Comparison of ENCODE assay signal across 25 cellular contexts in the genomic region with DNA sequence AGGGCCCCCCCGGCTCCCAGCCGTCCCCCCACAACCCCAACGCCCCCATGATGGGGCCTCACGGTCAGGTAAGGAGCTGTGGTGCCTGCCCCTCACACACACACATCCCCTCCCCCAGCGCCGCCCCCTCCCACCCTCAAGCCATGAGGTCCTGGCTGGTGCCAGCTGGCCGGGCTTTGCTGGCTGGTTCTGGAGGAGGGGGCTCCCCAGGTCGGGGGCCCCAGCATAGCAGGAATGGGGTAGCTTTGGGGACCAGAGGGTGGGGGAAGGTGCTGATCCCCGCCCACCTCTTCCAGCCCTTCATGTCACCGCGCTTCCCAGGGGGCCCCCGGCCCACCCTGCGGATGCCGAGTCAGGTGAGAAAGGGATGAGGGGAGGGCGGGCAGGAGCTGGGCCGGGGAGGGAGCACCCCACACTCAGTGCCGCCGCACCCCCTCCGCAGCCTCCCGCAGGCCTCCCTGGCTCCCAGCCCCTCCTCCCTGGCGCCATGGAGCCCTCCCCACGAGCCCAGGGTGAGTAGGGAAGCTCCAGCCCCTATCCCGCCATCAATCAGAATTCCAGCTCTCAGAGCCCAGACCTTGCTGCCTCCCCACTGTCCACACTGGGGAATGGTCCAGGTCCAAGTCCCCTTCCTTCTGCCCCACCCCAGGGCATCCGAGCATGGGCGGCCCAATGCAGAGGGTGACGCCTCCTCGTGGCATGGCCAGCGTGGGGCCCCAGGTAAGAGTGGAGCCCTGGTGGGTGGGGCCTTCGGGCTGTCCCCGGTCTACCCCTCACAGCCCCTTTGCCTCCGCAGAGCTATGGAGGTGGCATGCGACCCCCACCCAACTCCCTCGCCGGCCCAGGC. TPM values are rescaled to one million over a fixed set of nuclear protein-coding genes. Genes with fewer than 3 reads are reported as not detected.
DNase-seq lines count a peak whose midpoint lies in the region; ATAC-seq, FAIRE-seq and TF ChIP-seq lines count a peak whose summit lies in the region.
"Had no signal": no experiment of that assay in that cellular context is flagged by ENCODE, and none has a peak within 500 bp of the region (broad histone marks: within the 10 kb centered on the region; RNA-seq: fewer than 3 reads in every experiment).

No MANE protein-coding gene starts in this region.

- no peaks in the 10 kb centered on the region for H3K9me3 Mint-ChIP-seq in neural progenitor cell
- H3K9me3 Mint-ChIP-seq: activated T-helper 2 cell treated with anti-CD3 and anti-CD28 coated beads, Interferon-gamma antibody, Interleukin-2, Interleukin-4, amounts not matched to agents 10 μg/mL and 5 μg/mL and 100 μg/mL, durations not matched to agents 14 hours and 24 hours and 36 hours; immature natural killer cell had no signal

- no peak overlapping the region for H3K9ac ChIP-seq in HCT116 (ENCODE audit: low read length)
- peak overlapping the region in 1 of 2 experiments; percentile 92; a peak in 2 of 4 replicates for H3K9ac ChIP-seq in K562 (ENCODE audit: insufficient read depth in 1 of 2, low read depth in 2 of 2, low read length in 2 of 2)
- H3K9ac ChIP-seq in neural progenitor cell, result no peak overlapping the region

- TF ChIP-seq POLR2A in HCT116 (IDR thresholded peaks at IDR 0.05; ENCODE audit: borderline replicate concordance, extremely low read depth, insufficient read depth, insufficient read length) (no peak), K562 (conservative IDR thresholded peaks at IDR 0.05) (peak; percentile 57; the same call in 1 of the 2 replicates)

- no peak for TF ChIP-seq RAD21 in HCT116 (IDR thresholded peaks at IDR 0.05; ENCODE audit: low read depth)
- no peak for TF ChIP-seq RAD21 in K562 (CRISPR knock-in tag; conservative IDR thresholded peaks at IDR 0.05 in 1 of 2, IDR thresholded peaks at IDR 0.05 in 1 of 2)

- no peaks in the 10 kb centered on the region for H3K9me1 ChIP-seq in K562 (ENCODE audit: control insufficient read depth, insufficient read depth, low read length)

- H4K20me1 ChIP-seq in HCT116 (ENCODE audit: insufficient read depth), result no peaks in the 10 kb centered on the region
- H4K20me1 ChIP-seq in K562 (replicated peaks; ENCODE audit: control insufficient read depth, insufficient read depth, low read length), result peaks cover 12% of the 10 kb centered on the region; the same call in 1 of the 2 replicates
- peaks cover 34% of the 10 kb centered on the region for H4K20me1 ChIP-seq in neural progenitor cell (ENCODE audit: low read depth)

- 79% methylated on average over 19 of the region's 34 CpGs for WGBS in K562 (ENCODE audit: insufficient coverage, low coverage, missing lambda C conversion rate)

- no peak for ATAC-seq in HCT116
- no peak for ATAC-seq in K562
- ATAC-seq in HG02970 (IDR thresholded peaks at IDR 0.05; ENCODE audit: low FRiP score, unreplicated experiment), result no peak
- ATAC-seq: lower lobe of right lung had no signal

- H3K27me3 Mint-ChIP-seq in neural progenitor cell (ENCODE audit: insufficient read depth, low read depth), result peaks cover 12% of the 10 kb centered on the region

- H3K4me1 Mint-ChIP-seq in neural progenitor cell, result peaks cover 34% of the 10 kb centered on the region

- H2AFZ ChIP-seq in HCT116 (ENCODE audit: low read depth, low read length, poor library complexity, severe bottlenecking) (no peak overlapping the region), K562 (ENCODE audit: low read depth, low read length) (no peak overlapping the region), neural progenitor cell (replicated peaks) (no peak overlapping the region)

- no peak overlapping the region for H3K27ac Mint-ChIP-seq in neural progenitor cell
- H3K27ac Mint-ChIP-seq: activated T-helper 2 cell treated with anti-CD3 and anti-CD28 coated beads, Interferon-gamma antibody, Interleukin-2, Interleukin-4, amounts not matched to agents 10 μg/mL and 5 μg/mL and 100 μg/mL, durations not matched to agents 14 hours and 24 hours and 36 hours; immature natural killer cell had no signal

- H3K36me3 ChIP-seq in A673 (ENCODE audit: insufficient read depth, low read length, poor library complexity, severe bottlenecking) (peaks cover 38% of the 10 kb centered on the region), HCT116 (ENCODE audit: control insufficient read depth in 1 of 2, insufficient read depth in 2 of 2, low read length in 2 of 2) (peaks cover 5 to 8% of the 10 kb centered on the region in 2 experiments; a peak in 3 of 4 replicates), K562 (ENCODE audit: control insufficient read depth, insufficient read depth, low read length) (peaks cover 84% of the 10 kb centered on the region), neural progenitor cell (no peaks in the 10 kb centered on the region)
- H3K36me3 ChIP-seq: SJSA1 had no signal

- peak overlapping the region; percentile 85 for H3K27ac ChIP-seq in A673 (ENCODE audit: low read depth, low read length, poor library complexity, severe bottlenecking)
- H3K27ac ChIP-seq in HCT116 (ENCODE audit: low read depth, low read length), result peak overlapping the region; percentile 29; the same call in 1 of the 2 replicates
- H3K27ac ChIP-seq in K562 (ENCODE audit: extremely low read depth, low read depth, low read length), result peak overlapping the region; percentile 67; the same call in 1 of the 3 replicates
- no peak overlapping the region for H3K27ac ChIP-seq in neural progenitor cell
- H3K27ac ChIP-seq: lower lobe of right lung, SJSA1 had no signal

- POLR2A ChIA-PET in A673 (lab: Charles Lee; ENCODE audit: low non-redundant PET), result no interaction called here
- POLR2A ChIA-PET in HCT116 (lab: Charles Lee), result interaction anchor here (0.6 kb wide), 1 partner anchor 14 kb away, joined by 7 read pairs; no protein-coding TSS in a partner anchor
- POLR2A ChIA-PET in K562 (lab: Yijun Ruan, JAX), result interaction anchor here (0.6 to 1.5 kb wide), 5 partner anchors 9 to 143 kb away, joined by 3 to 6 read pairs (median 3); a partner anchor contains a TSS

- in situ Hi-C loops in K562 (cut with MboI), result no loop called here

- H3K4me1 ChIP-seq in A673 (ENCODE audit: insufficient read depth, low read length, poor library complexity, severe bottlenecking) (peaks cover 84% of the 10 kb centered on the region), HCT116 (ENCODE audit: control insufficient read depth in 1 of 2, insufficient read depth in 2 of 2, low read length in 2 of 2) (peaks cover 0 to 14% of the 10 kb centered on the region in 2 experiments; a peak in 2 of 4 replicates), K562 (replicated peaks in 1 of 2; ENCODE audit: control insufficient read depth in 2 of 2, insufficient read depth in 2 of 2, low read length in 2 of 2) (peaks cover 36 to 99% of the 10 kb centered on the region in 2 experiments), neural progenitor cell (peaks cover 46% of the 10 kb centered on the region)

- TF ChIP-seq EP300 in K562 (IDR thresholded peaks at IDR 0.05; ENCODE audit: low read length), result no peak

- H3K4me3 ChIP-seq in A673 (ENCODE audit: low read depth, low read length, poor library complexity, severe bottlenecking) (no peak overlapping the region), HCT116 (replicated peaks in 1 of 2; ENCODE audit: low read depth in 1 of 2, low read length in 2 of 2) (no peak overlapping the region), K562 (no peak overlapping the region), neural progenitor cell (no peak overlapping the region)
- H3K4me3 ChIP-seq: lower lobe of right lung, SJSA1, stomach had no signal

- H3K79me2 ChIP-seq in HCT116 (ENCODE audit: insufficient read depth, low read length) (peaks cover 13% of the 10 kb centered on the region; the same call in 1 of the 2 replicates), K562 (ENCODE audit: control insufficient read depth, insufficient read depth, low read length) (peaks cover 62% of the 10 kb centered on the region), neural progenitor cell (ENCODE audit: low read depth) (peaks cover 6% of the 10 kb centered on the region)

- FAIRE-seq in K562 (lab: Jason Lieb, UNC), result no peak
- FAIRE-seq: GM19239, H54 had no signal

- RAD21 ChIA-PET in HCT116 (lab: Charles Lee; ENCODE audit: low non-redundant PET in 1 of 2, low total read pairs in 2 of 2, uncharacterized antibody in 2 of 2, unreplicated experiment in 2 of 2), result interaction anchor here in 1 of 2 experiments (0.6 kb wide), 1 partner anchor 15 kb away, joined by 3 read pairs; no protein-coding TSS in a partner anchor

- CTCF ChIA-PET in A673 (lab: Charles Lee), result interaction anchor here (0.6 kb wide), 1 partner anchor 15 kb away, joined by 3 read pairs; no protein-coding TSS in a partner anchor
- CTCF ChIA-PET in HCT116 (lab: Charles Lee), result no interaction called here
- CTCF ChIA-PET in K562 (lab: Yijun Ruan, JAX; ENCODE audit: low intra/inter-chr PET ratio), result no interaction called here

- peaks cover 3% of the 10 kb centered on the region for H3K36me3 Mint-ChIP-seq in neural progenitor cell
- H3K36me3 Mint-ChIP-seq: immature natural killer cell had no signal

- DNase-seq in A673 (ENCODE audit: low spot score) (no peak), HCT116 (ENCODE audit: low read depth, low spot score) (no peak), K562 (ENCODE audit: extremely low read depth in 1 of 4, low spot score in 3 of 4) (no peak), neural progenitor cell (ENCODE audit: low spot score) (no peak), germinal center (ENCODE audit: low spot score) (no peak), T1000 (lab: John Stamatoyannopoulos, UW) (no peak)
- no peak for DNase-seq in stimulated activated naive CD4-positive, alpha-beta T cell treated with Interleukin-2 at 50 U/mL for 16 hours (lab: John Stamatoyannopoulos, UW)
- DNase-seq: activated CD4-positive, CD25-positive, alpha-beta regulatory T cell treated with anti-CD3 and anti-CD28 coated beads, Interleukin-2, amount 50 U/mL, for 72 hours; amygdala; EL; head of caudate nucleus; immature natural killer cell; lower lobe of right lung; NCI-H1092 treated with DMSO at 0.1 percent for 48 hours; NCI-H2081 treated with DMSO at 0.1 percent for 48 hours; NCI-H526; OCI-M1; stimulated activated CD4-positive, alpha-beta T cell treated with anti-CD3 and anti-CD28 coated beads, Interleukin-1b, Interleukin-23, amount 100 ng/mL, for 48 hours; stomach had no signal

- H3K9me3 ChIP-seq in A673 (ENCODE audit: low read depth, low read length, poor library complexity, severe bottlenecking) (no peaks in the 10 kb centered on the region), HCT116 (ENCODE audit: control insufficient read depth in 1 of 2, insufficient read depth in 1 of 2, low read depth in 1 of 2, low read length in 2 of 2) (no peaks in the 10 kb centered on the region), K562 (replicated peaks; ENCODE audit: control insufficient read depth, insufficient read depth, low read depth, low read length) (no peaks in the 10 kb centered on the region), neural progenitor cell (ENCODE audit: low read depth) (no peaks in the 10 kb centered on the region)
- H3K9me3 ChIP-seq: lower lobe of right lung, stomach had no signal

- no peaks in the 10 kb centered on the region for H3K9me2 ChIP-seq in HCT116 (ENCODE audit: insufficient read depth)

- H3K4me2 ChIP-seq in HCT116 (ENCODE audit: low read length) (no peak overlapping the region), K562 (ENCODE audit: insufficient read depth, low read length) (0 out of 2 replicates have a peak overlapping the region, but pooled peaks have one; percentile 46), neural progenitor cell (peak overlapping the region; percentile 10)

- TF ChIP-seq CTCF in A673 (conservative IDR thresholded peaks at IDR 0.05; ENCODE audit: low read depth, low read length), result no peak
- no peak for TF ChIP-seq CTCF in HCT116 (IDR thresholded peaks at IDR 0.05 in 2 of 3, conservative IDR thresholded peaks at IDR 0.05 in 1 of 3; ENCODE audit: borderline replicate concordance in 1 of 3, insufficient read depth in 1 of 3, low read depth in 2 of 3, low read length in 2 of 3)
- no peak for TF ChIP-seq CTCF in K562 (IDR thresholded peaks at IDR 0.05 in 2 of 3, conservative IDR thresholded peaks at IDR 0.05 in 1 of 3; ENCODE audit: insufficient read depth in 2 of 3, low read depth in 1 of 3, low read length in 3 of 3)
- TF ChIP-seq CTCF in neural progenitor cell (IDR thresholded peaks at IDR 0.05), result no peak

- peaks cover 66% of the 10 kb centered on the region for H3F3A ChIP-seq in neural progenitor cell (ENCODE audit: low read depth)

- intact Hi-C loops in A673 (cut with micrococcal nuclease; ENCODE audit: unreplicated experiment), result no loop called here
- intact Hi-C loops in HCT116 (cut with micrococcal nuclease), result no loop called here
- intact Hi-C loops in K562 (cut with micrococcal nuclease), result no loop called here

- H3K27me3 ChIP-seq in A673 (replicated peaks; ENCODE audit: insufficient read depth, low read depth, low read length, poor library complexity) (no peaks in the 10 kb centered on the region), HCT116 (ENCODE audit: insufficient read depth, low read length) (no peaks in the 10 kb centered on the region), K562 (ENCODE audit: control insufficient read depth in 2 of 2, insufficient read depth in 2 of 2, low read length in 2 of 2) (no peaks in the 10 kb centered on the region), neural progenitor cell (no peaks in the 10 kb centered on the region)
- H3K27me3 ChIP-seq: SJSA1 had no signal

- peak overlapping the region; percentile 63 for H3K4me3 Mint-ChIP-seq in neural progenitor cell

- BruUV-seq in A673 (replicated peaks; lab: Mats Ljungman, UMichigan), result no TSS peak
- no TSS peak for BruUV-seq in HCT116 (replicated peaks; lab: Mats Ljungman, UMichigan)
- no TSS peak for BruUV-seq in K562 (replicated peaks; lab: Mats Ljungman, UMichigan)

RNA-seq across cellular contexts. Expression of a gene that starts 6.4 kb away (rescaled TPM):
- total RNA-seq in A673 (2021), result 153 and 223 TPM in 2 replicates
- 365 TPM for total RNA-seq in HCT116 (2021; ENCODE audit: unreplicated experiment)
- 282 and 302 TPM in 2 replicates for polyA plus RNA-seq in HCT116 (2012)
- 155 and 651 TPM in 2 replicates for total RNA-seq in K562 (2011; cell fraction: chromatin; rRNA removed; ENCODE audit: low replicate concordance)
- total RNA-seq in K562 (2011; cell fraction: nucleolus; rRNA removed), result 616 and 678 TPM in 2 replicates
- 226 and 284 TPM in 2 replicates for total RNA-seq in K562 (2011; cell fraction: nucleoplasm; rRNA removed)
- 180 and 202 TPM in 2 replicates for total RNA-seq in K562 (2014; rRNA removed)
- 14.6 and 32.0 TPM in 2 replicates for total RNA-seq in K562 (2014; rRNA removed; fragmentation: Illumina TruSeq; extraction: Trizol)
- 93.2 and 96.8 TPM in 2 replicates for total RNA-seq in K562 (2015; rRNA removed; fragmentation: Illumina TruSeq; extraction: Trizol)
- 435 and 460 TPM in 2 replicates for total RNA-seq in K562 (2021)
- 99.3 and 191 TPM in 2 replicates for polyA plus RNA-seq in K562 (2011; rRNA removed)
- 148 and 356 TPM in 2 replicates for polyA plus RNA-seq in K562 (2011; cell fraction: cytosol; rRNA removed)
- polyA plus RNA-seq in K562 (2011; cell fraction: nucleus; rRNA removed), result 1,012 and 1,382 TPM in 2 replicates
- 319 and 453 TPM in 2 replicates for polyA plus RNA-seq in K562 (2012)
- polyA plus RNA-seq in K562 (2014; fragmentation: Illumina TruSeq; extraction: Trizol), result 73.2 and 198 TPM in 2 replicates
- polyA plus RNA-seq in K562 (2014; fragmentation: Nextera tagmentation; extraction: Ambion mirVana), result 10 to 100 TPM; 21.8 to 57.6 TPM
- 376 and 380 TPM in 2 replicates for polyA plus RNA-seq in K562 (2014; rRNA removed)
- polyA minus RNA-seq in K562 (2011; rRNA and poly(A)+ RNA removed), result 36.7 and 52.6 TPM in 2 replicates
- 173 and 245 TPM in 2 replicates for polyA minus RNA-seq in K562 (2011; cell fraction: cytosol; rRNA and poly(A)+ RNA removed)
- polyA minus RNA-seq in K562 (2011; cell fraction: nucleus; rRNA and poly(A)+ RNA removed), result 114 and 124 TPM in 2 replicates
- total RNA-seq in neural progenitor cell (ENCODE audit: low replicate concordance), result 81.7 and 203 TPM in 2 replicates

RNA-seq across cellular contexts. Expression of a gene that starts 12.4 kb away (rescaled TPM):
- 242 and 248 TPM in 2 replicates for total RNA-seq in A673 (2021)
- total RNA-seq in HCT116 (2021; ENCODE audit: unreplicated experiment), result 164 TPM
- 55.6 and 64.2 TPM in 2 replicates for polyA plus RNA-seq in HCT116 (2012)
- 28.5 and 141 TPM in 2 replicates for total RNA-seq in K562 (2011; cell fraction: chromatin; rRNA removed; ENCODE audit: low replicate concordance)
- 209 and 228 TPM in 2 replicates for total RNA-seq in K562 (2011; cell fraction: nucleolus; rRNA removed)
- 68.6 and 76.2 TPM in 2 replicates for total RNA-seq in K562 (2011; cell fraction: nucleoplasm; rRNA removed)
- total RNA-seq in K562 (2014; rRNA removed), result 125 and 188 TPM in 2 replicates
- 21.2 and 21.4 TPM in 2 replicates for total RNA-seq in K562 (2014; rRNA removed; fragmentation: Illumina TruSeq; extraction: Trizol)
- total RNA-seq in K562 (2015; rRNA removed; fragmentation: Illumina TruSeq; extraction: Trizol), result 72.3 and 76.3 TPM in 2 replicates
- total RNA-seq in K562 (2021), result 189 TPM in 2 replicates
- polyA plus RNA-seq in K562 (2011; rRNA removed), result 20.1 and 25.9 TPM in 2 replicates
- 25.4 and 118 TPM in 2 replicates for polyA plus RNA-seq in K562 (2011; cell fraction: cytosol; rRNA removed)
- polyA plus RNA-seq in K562 (2011; cell fraction: nucleus; rRNA removed), result 134 and 296 TPM in 2 replicates
- 81.3 and 110 TPM in 2 replicates for polyA plus RNA-seq in K562 (2012)
- 39.0 and 114 TPM in 2 replicates for polyA plus RNA-seq in K562 (2014; fragmentation: Illumina TruSeq; extraction: Trizol)
- 1 to 10 TPM; 1.1 to 1.9 TPM for polyA plus RNA-seq in K562 (2014; fragmentation: Nextera tagmentation; extraction: Ambion mirVana)
- polyA plus RNA-seq in K562 (2014; rRNA removed), result 119 and 133 TPM in 2 replicates
- 3.6 and 7.0 TPM in 2 replicates for polyA minus RNA-seq in K562 (2011; rRNA and poly(A)+ RNA removed)
- polyA minus RNA-seq in K562 (2011; cell fraction: cytosol; rRNA and poly(A)+ RNA removed), result 37.3 and 43.8 TPM in 2 replicates
- polyA minus RNA-seq in K562 (2011; cell fraction: nucleus; rRNA and poly(A)+ RNA removed), result 85.0 and 105 TPM in 2 replicates
- 21.1 and 50.5 TPM in 2 replicates for total RNA-seq in neural progenitor cell (ENCODE audit: low replicate concordance)

RNA-seq across cellular contexts. Expression of a gene that starts 34.2 kb away (rescaled TPM):
- not detected in 2 replicates for total RNA-seq in A673 (2021)
- 0.12 TPM for total RNA-seq in HCT116 (2021; ENCODE audit: unreplicated experiment)
- not detected in 2 replicates for polyA plus RNA-seq in HCT116 (2012)
- total RNA-seq in K562 (2011; cell fraction: chromatin; rRNA removed; ENCODE audit: low replicate concordance), result 0.25 TPM in 1 of 2 replicates, not detected in the other
- 0.39 and 0.50 TPM in 2 replicates for total RNA-seq in K562 (2011; cell fraction: nucleolus; rRNA removed)
- 0.22 TPM in 1 of 2 replicates, not detected in the other for total RNA-seq in K562 (2011; cell fraction: nucleoplasm; rRNA removed)
- 0.18 and 0.29 TPM in 2 replicates for total RNA-seq in K562 (2014; rRNA removed)
- 0.07 TPM in 1 of 2 replicates, not detected in the other for total RNA-seq in K562 (2014; rRNA removed; fragmentation: Illumina TruSeq; extraction: Trizol)
- 0.30 and 0.36 TPM in 2 replicates for total RNA-seq in K562 (2015; rRNA removed; fragmentation: Illumina TruSeq; extraction: Trizol)
- total RNA-seq in K562 (2021), result 0.09 and 0.22 TPM in 2 replicates
- polyA plus RNA-seq in K562 (2011; rRNA removed), result 0.10 and 0.42 TPM in 2 replicates
- polyA plus RNA-seq in K562 (2011; cell fraction: cytosol; rRNA removed), result 0.31 and 0.41 TPM in 2 replicates
- polyA plus RNA-seq in K562 (2011; cell fraction: nucleus; rRNA removed), result 0.20 and 0.53 TPM in 2 replicates
- 0.33 and 1.1 TPM in 2 replicates for polyA plus RNA-seq in K562 (2012)
- polyA plus RNA-seq in K562 (2014; fragmentation: Illumina TruSeq; extraction: Trizol), result 0.10 and 0.25 TPM in 2 replicates
- not detected for polyA plus RNA-seq in K562 (2014; fragmentation: Nextera tagmentation; extraction: Ambion mirVana)
- 0.08 TPM in 1 of 2 replicates, not detected in the other for polyA plus RNA-seq in K562 (2014; rRNA removed)
- polyA minus RNA-seq in K562 (2011; rRNA and poly(A)+ RNA removed), result 0.11 and 0.18 TPM in 2 replicates
- 0.57 and 1.1 TPM in 2 replicates for polyA minus RNA-seq in K562 (2011; cell fraction: cytosol; rRNA and poly(A)+ RNA removed)
- 0.13 and 0.67 TPM in 2 replicates for polyA minus RNA-seq in K562 (2011; cell fraction: nucleus; rRNA and poly(A)+ RNA removed)
- total RNA-seq in neural progenitor cell (ENCODE audit: low replicate concordance), result 0.03 TPM in 1 of 2 replicates, not detected in the other
- total RNA-seq: activated T-helper 2 cell treated with anti-CD3 and anti-CD28 coated beads, Interferon-gamma antibody, Interleukin-2, Interleukin-4, amounts not matched to agents 10 μg/mL and 5 μg/mL and 100 μg/mL, durations not matched to agents 14 hours and 24 hours and 36 hours; SJSA1; T-helper 2 cell treated with Interferon-gamma antibody and Interleukin-4, amounts not matched to agents 100 ng/mL and 5 ng/mL, for 36 hours had no signal

RNA-seq across cellular contexts. Expression of a gene that starts 45.6 kb away (rescaled TPM):
- 4.0 and 4.7 TPM in 2 replicates for total RNA-seq in A673 (2021)
- 425 TPM for total RNA-seq in HCT116 (2021; ENCODE audit: unreplicated experiment)
- 480 and 583 TPM in 2 replicates for polyA plus RNA-seq in HCT116 (2012)
- 25.1 and 116 TPM in 2 replicates for total RNA-seq in K562 (2011; cell fraction: chromatin; rRNA removed; ENCODE audit: low replicate concordance)
- 214 and 262 TPM in 2 replicates for total RNA-seq in K562 (2011; cell fraction: nucleolus; rRNA removed)
- total RNA-seq in K562 (2011; cell fraction: nucleoplasm; rRNA removed), result 94.6 and 109 TPM in 2 replicates
- total RNA-seq in K562 (2014; rRNA removed), result 78.0 and 82.4 TPM in 2 replicates
- total RNA-seq in K562 (2014; rRNA removed; fragmentation: Illumina TruSeq; extraction: Trizol), result 7.3 TPM in 2 replicates
- 10.1 and 11.0 TPM in 2 replicates for total RNA-seq in K562 (2015; rRNA removed; fragmentation: Illumina TruSeq; extraction: Trizol)
- 69.8 and 74.5 TPM in 2 replicates for total RNA-seq in K562 (2021)
- 12.5 TPM in 2 replicates for polyA plus RNA-seq in K562 (2011; rRNA removed)
- 31.8 and 127 TPM in 2 replicates for polyA plus RNA-seq in K562 (2011; cell fraction: cytosol; rRNA removed)
- polyA plus RNA-seq in K562 (2011; cell fraction: nucleus; rRNA removed), result 21.6 and 59.4 TPM in 2 replicates
- 50.1 and 369 TPM in 2 replicates for polyA plus RNA-seq in K562 (2012)
- 19.3 and 47.1 TPM in 2 replicates for polyA plus RNA-seq in K562 (2014; fragmentation: Illumina TruSeq; extraction: Trizol)
- 1 to 10 TPM; 2.3 to 2.9 TPM for polyA plus RNA-seq in K562 (2014; fragmentation: Nextera tagmentation; extraction: Ambion mirVana)
- polyA plus RNA-seq in K562 (2014; rRNA removed), result 57.2 and 67.4 TPM in 2 replicates
- polyA minus RNA-seq in K562 (2011; rRNA and poly(A)+ RNA removed), result 2.4 and 5.6 TPM in 2 replicates
- 31.8 and 32.2 TPM in 2 replicates for polyA minus RNA-seq in K562 (2011; cell fraction: cytosol; rRNA and poly(A)+ RNA removed)
- polyA minus RNA-seq in K562 (2011; cell fraction: nucleus; rRNA and poly(A)+ RNA removed), result 18.5 and 24.2 TPM in 2 replicates
- total RNA-seq in neural progenitor cell (ENCODE audit: low replicate concordance), result 0.19 and 2.5 TPM in 2 replicates
- total RNA-seq: activated T-helper 2 cell treated with anti-CD3 and anti-CD28 coated beads, Interferon-gamma antibody, Interleukin-2, Interleukin-4, amounts not matched to agents 10 μg/mL and 5 μg/mL and 100 μg/mL, durations not matched to agents 14 hours and 24 hours and 36 hours; T-helper 2 cell treated with Interferon-gamma antibody and Interleukin-4, amounts not matched to agents 100 ng/mL and 5 ng/mL, for 36 hours had no signal
- polyA plus RNA-seq: immature natural killer cell had no signal
